ENCODE assay signal across 1 cellular context in the genomic region with DNA sequence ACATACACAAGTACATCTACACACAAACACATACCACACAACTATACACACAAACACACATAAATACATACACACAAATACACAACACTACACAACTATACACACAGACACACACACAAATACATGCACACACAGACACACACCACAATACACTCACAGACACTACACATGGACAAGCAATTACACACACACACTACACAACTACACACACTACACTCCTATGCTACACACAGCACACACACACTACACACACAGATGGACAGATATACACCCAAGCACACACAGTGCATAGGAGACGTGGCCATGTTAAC.
TF ChIP-seq lines count a peak whose summit lies in the region.

No MANE protein-coding gene starts in this region.

TF ChIP-seq in GM23338, 12 proteins besides CTCF, POLR2A, EP300 and RAD21 (continued from another document):
- TF ChIP-seq, protein P1, sequence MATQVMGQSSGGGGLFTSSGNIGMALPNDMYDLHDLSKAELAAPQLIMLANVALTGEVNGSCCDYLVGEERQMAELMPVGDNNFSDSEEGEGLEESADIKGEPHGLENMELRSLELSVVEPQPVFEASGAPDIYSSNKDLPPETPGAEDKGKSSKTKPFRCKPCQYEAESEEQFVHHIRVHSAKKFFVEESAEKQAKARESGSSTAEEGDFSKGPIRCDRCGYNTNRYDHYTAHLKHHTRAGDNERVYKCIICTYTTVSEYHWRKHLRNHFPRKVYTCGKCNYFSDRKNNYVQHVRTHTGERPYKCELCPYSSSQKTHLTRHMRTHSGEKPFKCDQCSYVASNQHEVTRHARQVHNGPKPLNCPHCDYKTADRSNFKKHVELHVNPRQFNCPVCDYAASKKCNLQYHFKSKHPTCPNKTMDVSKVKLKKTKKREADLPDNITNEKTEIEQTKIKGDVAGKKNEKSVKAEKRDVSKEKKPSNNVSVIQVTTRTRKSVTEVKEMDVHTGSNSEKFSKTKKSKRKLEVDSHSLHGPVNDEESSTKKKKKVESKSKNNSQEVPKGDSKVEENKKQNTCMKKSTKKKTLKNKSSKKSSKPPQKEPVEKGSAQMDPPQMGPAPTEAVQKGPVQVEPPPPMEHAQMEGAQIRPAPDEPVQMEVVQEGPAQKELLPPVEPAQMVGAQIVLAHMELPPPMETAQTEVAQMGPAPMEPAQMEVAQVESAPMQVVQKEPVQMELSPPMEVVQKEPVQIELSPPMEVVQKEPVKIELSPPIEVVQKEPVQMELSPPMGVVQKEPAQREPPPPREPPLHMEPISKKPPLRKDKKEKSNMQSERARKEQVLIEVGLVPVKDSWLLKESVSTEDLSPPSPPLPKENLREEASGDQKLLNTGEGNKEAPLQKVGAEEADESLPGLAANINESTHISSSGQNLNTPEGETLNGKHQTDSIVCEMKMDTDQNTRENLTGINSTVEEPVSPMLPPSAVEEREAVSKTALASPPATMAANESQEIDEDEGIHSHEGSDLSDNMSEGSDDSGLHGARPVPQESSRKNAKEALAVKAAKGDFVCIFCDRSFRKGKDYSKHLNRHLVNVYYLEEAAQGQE (IDR thresholded peaks at IDR 0.05; ENCODE audit: unreplicated experiment): no peak
- TF ChIP-seq, protein P2, sequence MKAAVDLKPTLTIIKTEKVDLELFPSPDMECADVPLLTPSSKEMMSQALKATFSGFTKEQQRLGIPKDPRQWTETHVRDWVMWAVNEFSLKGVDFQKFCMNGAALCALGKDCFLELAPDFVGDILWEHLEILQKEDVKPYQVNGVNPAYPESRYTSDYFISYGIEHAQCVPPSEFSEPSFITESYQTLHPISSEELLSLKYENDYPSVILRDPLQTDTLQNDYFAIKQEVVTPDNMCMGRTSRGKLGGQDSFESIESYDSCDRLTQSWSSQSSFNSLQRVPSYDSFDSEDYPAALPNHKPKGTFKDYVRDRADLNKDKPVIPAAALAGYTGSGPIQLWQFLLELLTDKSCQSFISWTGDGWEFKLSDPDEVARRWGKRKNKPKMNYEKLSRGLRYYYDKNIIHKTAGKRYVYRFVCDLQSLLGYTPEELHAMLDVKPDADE (IDR thresholded peaks at IDR 0.05): no peak
- TF ChIP-seq, protein P3, sequence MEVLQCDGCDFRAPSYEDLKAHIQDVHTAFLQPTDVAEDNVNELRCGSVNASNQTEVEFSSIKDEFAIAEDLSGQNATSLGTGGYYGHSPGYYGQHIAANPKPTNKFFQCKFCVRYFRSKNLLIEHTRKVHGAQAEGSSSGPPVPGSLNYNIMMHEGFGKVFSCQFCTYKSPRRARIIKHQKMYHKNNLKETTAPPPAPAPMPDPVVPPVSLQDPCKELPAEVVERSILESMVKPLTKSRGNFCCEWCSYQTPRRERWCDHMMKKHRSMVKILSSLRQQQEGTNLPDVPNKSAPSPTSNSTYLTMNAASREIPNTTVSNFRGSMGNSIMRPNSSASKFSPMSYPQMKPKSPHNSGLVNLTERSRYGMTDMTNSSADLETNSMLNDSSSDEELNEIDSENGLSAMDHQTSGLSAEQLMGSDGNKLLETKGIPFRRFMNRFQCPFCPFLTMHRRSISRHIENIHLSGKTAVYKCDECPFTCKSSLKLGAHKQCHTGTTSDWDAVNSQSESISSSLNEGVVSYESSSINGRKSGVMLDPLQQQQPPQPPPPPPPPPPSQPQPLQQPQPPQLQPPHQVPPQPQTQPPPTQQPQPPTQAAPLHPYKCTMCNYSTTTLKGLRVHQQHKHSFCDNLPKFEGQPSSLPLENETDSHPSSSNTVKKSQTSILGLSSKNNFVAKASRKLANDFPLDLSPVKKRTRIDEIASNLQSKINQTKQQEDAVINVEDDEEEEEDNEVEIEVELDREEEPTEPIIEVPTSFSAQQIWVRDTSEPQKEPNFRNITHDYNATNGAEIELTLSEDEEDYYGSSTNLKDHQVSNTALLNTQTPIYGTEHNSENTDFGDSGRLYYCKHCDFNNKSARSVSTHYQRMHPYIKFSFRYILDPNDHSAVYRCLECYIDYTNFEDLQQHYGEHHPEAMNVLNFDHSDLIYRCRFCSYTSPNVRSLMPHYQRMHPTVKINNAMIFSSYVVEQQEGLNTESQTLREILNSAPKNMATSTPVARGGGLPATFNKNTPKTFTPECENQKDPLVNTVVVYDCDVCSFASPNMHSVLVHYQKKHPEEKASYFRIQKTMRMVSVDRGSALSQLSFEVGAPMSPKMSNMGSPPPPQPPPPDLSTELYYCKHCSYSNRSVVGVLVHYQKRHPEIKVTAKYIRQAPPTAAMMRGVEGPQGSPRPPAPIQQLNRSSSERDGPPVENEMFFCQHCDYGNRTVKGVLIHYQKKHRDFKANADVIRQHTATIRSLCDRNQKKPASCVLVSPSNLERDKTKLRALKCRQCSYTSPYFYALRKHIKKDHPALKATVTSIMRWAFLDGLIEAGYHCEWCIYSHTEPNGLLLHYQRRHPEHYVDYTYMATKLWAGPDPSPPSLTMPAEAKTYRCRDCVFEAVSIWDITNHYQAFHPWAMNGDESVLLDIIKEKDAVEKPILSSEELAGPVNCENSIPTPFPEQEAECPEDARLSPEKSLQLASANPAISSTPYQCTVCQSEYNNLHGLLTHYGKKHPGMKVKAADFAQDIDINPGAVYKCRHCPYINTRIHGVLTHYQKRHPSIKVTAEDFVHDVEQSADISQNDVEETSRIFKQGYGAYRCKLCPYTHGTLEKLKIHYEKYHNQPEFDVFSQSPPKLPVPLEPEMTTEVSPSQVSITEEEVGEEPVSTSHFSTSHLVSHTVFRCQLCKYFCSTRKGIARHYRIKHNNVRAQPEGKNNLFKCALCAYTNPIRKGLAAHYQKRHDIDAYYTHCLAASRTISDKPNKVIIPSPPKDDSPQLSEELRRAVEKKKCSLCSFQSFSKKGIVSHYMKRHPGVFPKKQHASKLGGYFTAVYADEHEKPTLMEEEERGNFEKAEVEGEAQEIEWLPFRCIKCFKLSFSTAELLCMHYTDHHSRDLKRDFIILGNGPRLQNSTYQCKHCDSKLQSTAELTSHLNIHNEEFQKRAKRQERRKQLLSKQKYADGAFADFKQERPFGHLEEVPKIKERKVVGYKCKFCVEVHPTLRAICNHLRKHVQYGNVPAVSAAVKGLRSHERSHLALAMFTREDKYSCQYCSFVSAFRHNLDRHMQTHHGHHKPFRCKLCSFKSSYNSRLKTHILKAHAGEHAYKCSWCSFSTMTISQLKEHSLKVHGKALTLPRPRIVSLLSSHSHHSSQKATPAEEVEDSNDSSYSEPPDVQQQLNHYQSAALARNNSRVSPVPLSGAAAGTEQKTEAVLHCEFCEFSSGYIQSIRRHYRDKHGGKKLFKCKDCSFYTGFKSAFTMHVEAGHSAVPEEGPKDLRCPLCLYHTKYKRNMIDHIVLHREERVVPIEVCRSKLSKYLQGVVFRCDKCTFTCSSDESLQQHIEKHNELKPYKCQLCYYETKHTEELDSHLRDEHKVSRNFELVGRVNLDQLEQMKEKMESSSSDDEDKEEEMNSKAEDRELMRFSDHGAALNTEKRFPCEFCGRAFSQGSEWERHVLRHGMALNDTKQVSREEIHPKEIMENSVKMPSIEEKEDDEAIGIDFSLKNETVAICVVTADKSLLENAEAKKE (CRISPR knock-in tag; IDR thresholded peaks at IDR 0.05): no peak
- no peak for TF ChIP-seq EZH2phosphoT487 (IDR thresholded peaks at IDR 0.05; ENCODE audit: unreplicated experiment)
